In genomic region chr9:96900010-96900409, GRCh38 we compare ENCODE assay signal across 12 cellular contexts. TPM values are rescaled to one million over a fixed set of nuclear protein-coding genes. Genes with fewer than 3 reads are reported as not detected.
DNase-seq lines count a peak whose midpoint lies in the region; ATAC-seq, FAIRE-seq and TF ChIP-seq lines count a peak whose summit lies in the region.
"Not testable (repeated sequence)": the region's sequence is repeated elsewhere in the genome, so short reads cannot be mapped to it uniquely, and the experiment has no call there.
"Had no signal": no experiment of that assay in that cellular context is flagged by ENCODE, and none has a peak within 500 bp of the region (broad histone marks: within the 10 kb centered on the region; RNA-seq: fewer than 3 reads in every experiment).

No MANE protein-coding gene starts in this region.

- CTCF ChIA-PET in endothelial cell of umbilical vein (lab: Charles Lee): not testable (repeated sequence)

- not testable (repeated sequence) for TF ChIP-seq POLR2A in adrenal gland (IDR thresholded peaks at IDR 0.05); endothelial cell of umbilical vein (IDR thresholded peaks at IDR 0.05; ENCODE audit: low read depth, low read length); right lobe of liver (IDR thresholded peaks at IDR 0.05)

- peak in 4 of 7 donors; percentile 21 to 42 (median 34) for DNase-seq in adrenal gland
- not testable (repeated sequence) for DNase-seq in endothelial cell of umbilical vein (ENCODE audit: low read depth, low spot score); right lobe of liver

- H4K20me1 ChIP-seq in endothelial cell of umbilical vein (replicated peaks; ENCODE audit: control insufficient read depth, extremely low read depth, insufficient read depth, low read length): not testable (repeated sequence)

- H3K9ac ChIP-seq in endothelial cell of umbilical vein (replicated peaks; ENCODE audit: extremely low read depth, insufficient read depth, low read length): not testable (repeated sequence)

- H3K9me3 ChIP-seq in adrenal gland (replicated peaks in 1 of 3); endothelial cell of umbilical vein (replicated peaks; ENCODE audit: control insufficient read depth, insufficient read depth, low read length); right lobe of liver; neutrophil: not testable (repeated sequence)

- not testable (repeated sequence) for H3K79me2 ChIP-seq in endothelial cell of umbilical vein (ENCODE audit: control insufficient read depth, insufficient read depth, low read length)

- intact Hi-C loops in adrenal gland (cut with DNase I); endothelial cell of umbilical vein (cut with micrococcal nuclease); right lobe of liver (cut with DNase I): not testable (repeated sequence)

- BruUV-seq in endothelial cell of umbilical vein (replicated peaks; lab: Mats Ljungman, UMichigan): not testable (repeated sequence)

- dilution Hi-C loops in endothelial cell of umbilical vein (cut with MboI; ENCODE audit: extremely low pct_ligation_motif_present, low sequenced_read_pairs): not testable (repeated sequence)

- peak; percentile 56 for FAIRE-seq in endothelial cell of umbilical vein (lab: Jason Lieb, UNC)

- WGBS in adrenal gland, 4 donors: 10 to 42% (median 24%) methylated on average over 1 of the region's 2 CpGs; no CpG with 5 or more reads in 1 of the 4 donors
- WGBS in right lobe of liver (ENCODE audit: insufficient coverage, low coverage, low lambda C conversion rate, missing lambda C conversion rate): 29% methylated on average over 1 of the region's 2 CpGs

- H3K27me3 ChIP-seq in adrenal gland; endothelial cell of umbilical vein (ENCODE audit: control insufficient read depth in 2 of 2, insufficient read depth in 2 of 2, low read length in 2 of 2); right lobe of liver; neutrophil: not testable (repeated sequence)

- not testable (repeated sequence) for H3K36me3 ChIP-seq in adrenal gland (replicated peaks in 1 of 2); endothelial cell of umbilical vein (ENCODE audit: control insufficient read depth in 2 of 2, extremely low read depth in 1 of 2, insufficient read depth in 2 of 2, low read length in 2 of 2); right lobe of liver; neutrophil

- H3K4me2 ChIP-seq in endothelial cell of umbilical vein (ENCODE audit: insufficient read depth, low read length): not testable (repeated sequence)

- not testable (repeated sequence) for H3K9me1 ChIP-seq in endothelial cell of umbilical vein (replicated peaks; ENCODE audit: control insufficient read depth, extremely low read depth, insufficient read depth, low read length)

- POLR2A ChIA-PET in endothelial cell of umbilical vein (lab: Charles Lee): not testable (repeated sequence)

- H2AFZ ChIP-seq in endothelial cell of umbilical vein (ENCODE audit: low read depth, low read length): not testable (repeated sequence)

- not testable (repeated sequence) for H3K4me3 ChIP-seq in adrenal gland; endothelial cell of umbilical vein (replicated peaks in 1 of 3; ENCODE audit: insufficient read depth in 1 of 3, low read depth in 1 of 3, low read length in 3 of 3); right lobe of liver; neutrophil (ENCODE audit: low read depth in 1 of 2, low read length in 1 of 2)

- not testable (repeated sequence) for H3K27ac ChIP-seq in adrenal gland; endothelial cell of umbilical vein (ENCODE audit: insufficient read depth, low read depth, low read length); right lobe of liver
- peak overlapping the region; percentile 78 for H3K27ac ChIP-seq in neutrophil

- not testable (repeated sequence) for TF ChIP-seq CTCF in adrenal gland (IDR thresholded peaks at IDR 0.05); endothelial cell of umbilical vein (IDR thresholded peaks at IDR 0.05; ENCODE audit: extremely low read depth in 1 of 2, insufficient read depth in 1 of 2, low read depth in 1 of 2, low read length in 2 of 2); right lobe of liver (IDR thresholded peaks at IDR 0.05); neutrophil (IDR thresholded peaks at IDR 0.05)

- peak in 3 of 4 donors; percentile 17 to 59 (median 52) for ATAC-seq in right lobe of liver

- H3K4me1 ChIP-seq in adrenal gland (replicated peaks in 1 of 2); endothelial cell of umbilical vein (ENCODE audit: control insufficient read depth, extremely low read depth, insufficient read depth, low read length); right lobe of liver: not testable (repeated sequence)
- peaks cover 47 to 60% of the 10 kb centered on the region in 2 experiments for H3K4me1 ChIP-seq in neutrophil (ENCODE audit: control insufficient read depth in 1 of 2, insufficient read depth in 1 of 2, low read depth in 1 of 2, low read length in 1 of 2)

RNA-seq across cellular contexts. Expression of gene NUTM2G, which starts 28.6 kb away (rescaled TPM):
- not detected for total RNA-seq in adrenal gland
- not detected for polyA plus RNA-seq in adrenal gland
- total RNA-seq in endothelial cell of umbilical vein: not detected in 2 replicates
- polyA plus RNA-seq in endothelial cell of umbilical vein: not detected in 2 replicates
- polyA plus RNA-seq in endothelial cell of umbilical vein (2011; cell fraction: cytosol; rRNA removed): not detected in 2 replicates
- polyA plus RNA-seq in endothelial cell of umbilical vein (2011; cell fraction: nucleus; rRNA removed): not detected in 2 replicates
- 0.38 and 0.50 TPM in 2 replicates for polyA plus RNA-seq in endothelial cell of umbilical vein (2012)
- not detected in 2 replicates for polyA minus RNA-seq in endothelial cell of umbilical vein
- not detected for polyA minus RNA-seq in endothelial cell of umbilical vein (2011; cell fraction: cytosol; rRNA and poly(A)+ RNA removed)
- polyA minus RNA-seq in endothelial cell of umbilical vein (2011; cell fraction: nucleus; rRNA and poly(A)+ RNA removed): not detected in 2 replicates
- under 1 TPM in 1 of 6 experiments, not detected in 5; 0.11 TPM for total RNA-seq in right lobe of liver
- total RNA-seq: A673; CD4-positive, alpha-beta memory T cell; CD4-positive, CD25-positive, alpha-beta regulatory T cell; CD8-positive, alpha-beta memory T cell; G401; GM12878 had no signal
- polyA plus RNA-seq: AG04450, CD14-positive monocyte had no signal

RNA-seq across cellular contexts. Expression of gene ZNF782, which starts 45.7 kb away (rescaled TPM):
- total RNA-seq in adrenal gland (10 to 100 TPM in 1 of 8 donors, 1 to 10 TPM in 6, under 1 TPM in 1; 0.60 to 20.3 (median 6.0) TPM), endothelial cell of umbilical vein (3.6 and 4.4 TPM in 2 replicates), right lobe of liver (1 to 10 TPM; 2.1 to 3.7 (median 3.0) TPM)
- polyA plus RNA-seq in adrenal gland (1 to 10 TPM; 1.2 to 4.4 (median 2.8) TPM), endothelial cell of umbilical vein (0.62 and 0.97 TPM in 2 replicates)
- 1.1 and 1.3 TPM in 2 replicates for polyA plus RNA-seq in endothelial cell of umbilical vein (2011; cell fraction: cytosol; rRNA removed)
- 5.5 and 8.9 TPM in 2 replicates for polyA plus RNA-seq in endothelial cell of umbilical vein (2011; cell fraction: nucleus; rRNA removed)
- 1.7 and 2.0 TPM in 2 replicates for polyA plus RNA-seq in endothelial cell of umbilical vein (2012)
- polyA minus RNA-seq in endothelial cell of umbilical vein: 2.4 and 2.6 TPM in 2 replicates
- 7.5 TPM for polyA minus RNA-seq in endothelial cell of umbilical vein (2011; cell fraction: cytosol; rRNA and poly(A)+ RNA removed)
- polyA minus RNA-seq in endothelial cell of umbilical vein (2011; cell fraction: nucleus; rRNA and poly(A)+ RNA removed): 10.0 and 13.7 TPM in 2 replicates
